ENCODE assay signal across 20 cellular contexts in genomic region chr9:89362647-89363310, GRCh38. TPM values are rescaled to one million over a fixed set of nuclear protein-coding genes. Genes with fewer than 3 reads are reported as not detected.
DNase-seq lines count a peak whose midpoint lies in the region; ATAC-seq and TF ChIP-seq lines count a peak whose summit lies in the region.
"Had no signal": no experiment of that assay in that cellular context is flagged by ENCODE, and none has a peak within 500 bp of the region (broad histone marks: within the 10 kb centered on the region; RNA-seq: fewer than 3 reads in every experiment).

No MANE protein-coding gene starts in this region.

- no peak for ATAC-seq in memory B cell (ENCODE audit: low read depth)
- no peak for ATAC-seq in GM21717 (IDR thresholded peaks at IDR 0.05; ENCODE audit: unreplicated experiment)
- ATAC-seq: A549 had no signal

- DNase-seq in activated CD8-positive, alpha-beta memory T cell treated with anti-CD3 and anti-CD28 coated beads for 24 hours: peak; percentile 56
- DNase-seq in activated CD8-positive, alpha-beta memory T cell treated with anti-CD3 and anti-CD28 coated beads, Interleukin-2, amount 50 U/mL, for 4 hours: no peak
- DNase-seq in adrenal gland: peak in 4 of 7 donors; percentile 12 to 51 (median 17)
- no peak for DNase-seq in memory B cell (ENCODE audit: low spot score in 2 of 2)
- peak; percentile 14 to 55 for DNase-seq in tibial artery
- DNase-seq in NCI-H1417 (lab: John Stamatoyannopoulos, UW): no peak
- no peak for DNase-seq in MV-4-11 (lab: John Stamatoyannopoulos, UW)
- DNase-seq: activated CD4-positive, alpha-beta T cell treated with anti-CD3 and anti-CD28 coated beads for 48 hours; activated naive CD4-positive, alpha-beta T cell treated with Interleukin-2 at 50 U/mL for 16 hours; Caco-2; Karpas-422; NCI-H1092; NCI-H524 treated with DMSO at 0.1 percent for 48 hours; nephron progenitor cell; Right ventricle myocardium superior; stomach had no signal

- no peaks in the 10 kb centered on the region for H3K27me3 Mint-ChIP-seq in memory B cell
- H3K27me3 Mint-ChIP-seq: progenitor cell of endocrine pancreas had no signal

- no peak for TF ChIP-seq CTCF in adrenal gland (IDR thresholded peaks at IDR 0.05)
- TF ChIP-seq CTCF in tibial artery (IDR thresholded peaks at IDR 0.05): no peak

- H3K4me3 Mint-ChIP-seq in memory B cell: no peak overlapping the region
- H3K4me3 Mint-ChIP-seq: nephron progenitor cell had no signal

- H3K9me3 Mint-ChIP-seq in memory B cell: no peaks in the 10 kb centered on the region
- H3K9me3 Mint-ChIP-seq: nephron progenitor cell had no signal

- peaks cover 26% of the 10 kb centered on the region for H3K36me3 Mint-ChIP-seq in memory B cell

- H3K4me1 Mint-ChIP-seq in memory B cell: no peaks in the 10 kb centered on the region

- H3K9me3 ChIP-seq in adrenal gland (replicated peaks in 1 of 3): no peaks in the 10 kb centered on the region
- no peaks in the 10 kb centered on the region for H3K9me3 ChIP-seq in tibial artery
- H3K9me3 ChIP-seq: A549, Caco-2, stomach had no signal

- 90 to 94% (median 92%) methylated on average over 5 to 10 of the region's 10 CpGs for WGBS in adrenal gland, 4 donors

- no peak for TF ChIP-seq POLR2A in adrenal gland (IDR thresholded peaks at IDR 0.05)

- H3K27ac Mint-ChIP-seq in memory B cell: peak overlapping the region; percentile 38
- H3K27ac Mint-ChIP-seq: nephron progenitor cell, progenitor cell of endocrine pancreas had no signal

- no peak overlapping the region for H3K27ac ChIP-seq in adrenal gland
- H3K27ac ChIP-seq in tibial artery: no peak overlapping the region
- H3K27ac ChIP-seq: A549, skin epidermis, stomach had no signal

- H3K4me3 ChIP-seq in adrenal gland (no peak overlapping the region), tibial artery (no peak overlapping the region)
- H3K4me3 ChIP-seq: A549, skin epidermis, stomach had no signal

- intact Hi-C loops in adrenal gland (cut with DNase I) (no loop called here), tibial artery (cut with DNase I; ENCODE audit: low total_unique reads) (no loop called here)

- H3K27me3 ChIP-seq in adrenal gland (no peaks in the 10 kb centered on the region), tibial artery (no peaks in the 10 kb centered on the region)
- H3K27me3 ChIP-seq: stomach had no signal

- peaks cover 0 to 44% of the 10 kb centered on the region in 2 donors for H3K36me3 ChIP-seq in adrenal gland (replicated peaks in 1 of 2)
- H3K36me3 ChIP-seq in tibial artery: peaks cover 39 to 51% (median 46%) of the 10 kb centered on the region in 3 donors

- H3K4me1 ChIP-seq in adrenal gland (replicated peaks in 1 of 2): no peaks in the 10 kb centered on the region
- no peaks in the 10 kb centered on the region for H3K4me1 ChIP-seq in tibial artery
- H3K4me1 ChIP-seq: A549, Caco-2 had no signal

RNA-seq across cellular contexts. Expression of gene SECISBP2, which starts 44.5 kb away (rescaled TPM):
- total RNA-seq in adrenal gland: 10 to 100 TPM; 37.3 to 66.2 (median 46.8) TPM
- polyA plus RNA-seq in adrenal gland: 10 to 100 TPM; 31.7 to 70.5 (median 32.5) TPM

RNA-seq across cellular contexts. Expression of gene CKS2, which starts 51.8 kb away (rescaled TPM):
- 100 to 1,000 TPM in 1 of 8 donors, 10 to 100 TPM in 7; 18.3 to 175 (median 40.6) TPM for total RNA-seq in adrenal gland
- polyA plus RNA-seq in adrenal gland: 10 to 100 TPM; 37.9 to 88.1 (median 78.5) TPM

Comparison
In these comparisons a context has a peak if more than half of its experiments do, and no peak if none do; other contexts are left out.
1. DNase-seq: peak in activated CD8-positive, alpha-beta memory T cell treated with anti-CD3 and anti-CD28 coated beads for 24 hours (single experiment), adrenal gland (4 of 7) and tibial artery (2 of 2); none in activated CD8-positive, alpha-beta memory T cell treated with anti-CD3 and anti-CD28 coated beads, Interleukin-2, amount 50 U/mL, for 4 hours (single experiment), memory B cell (0 of 2), NCI-H1417 (0 of 3) and MV-4-11 (single experiment).